Comparison of ENCODE assay signal across 1 cellular context in the genomic region with DNA sequence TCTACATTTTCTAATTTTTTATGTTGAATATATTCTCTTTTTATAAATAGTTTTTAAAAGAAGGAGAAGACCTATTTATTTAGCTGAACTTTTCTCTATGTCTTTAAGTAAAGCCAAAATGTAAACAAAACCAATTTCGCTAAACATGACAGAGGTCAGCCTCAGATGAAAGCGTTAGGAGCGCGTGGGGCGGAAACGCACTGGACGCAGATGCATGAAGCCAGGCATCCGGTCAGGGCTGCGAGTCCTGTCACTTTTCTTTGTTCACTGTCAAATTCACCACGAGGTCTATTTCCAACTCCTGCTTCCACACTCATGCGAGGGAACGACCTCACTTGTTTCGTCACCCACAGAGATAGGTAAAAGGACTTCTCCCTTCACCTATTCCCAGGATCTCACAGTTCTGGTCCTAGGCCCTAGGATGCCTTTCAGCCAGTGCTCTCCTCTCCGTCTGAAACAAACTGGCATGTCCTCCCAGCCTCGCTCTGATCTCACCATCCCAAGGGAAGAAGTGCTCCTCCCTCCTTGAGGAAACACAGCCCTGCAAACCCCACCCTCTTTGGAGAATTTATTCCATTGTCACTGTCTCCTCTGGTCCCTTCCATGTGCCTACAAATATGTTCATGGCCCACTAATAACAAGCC.
TF ChIP-seq lines count a peak whose summit lies in the region.

No MANE protein-coding gene starts in this region.

TF ChIP-seq in GM12878, 131 proteins besides CTCF, POLR2A, EP300 and RAD21:
- no peak for TF ChIP-seq MYB (IDR thresholded peaks at IDR 0.05; ENCODE audit: borderline replicate concordance, low read depth, low read length)
- TF ChIP-seq, protein P1, sequence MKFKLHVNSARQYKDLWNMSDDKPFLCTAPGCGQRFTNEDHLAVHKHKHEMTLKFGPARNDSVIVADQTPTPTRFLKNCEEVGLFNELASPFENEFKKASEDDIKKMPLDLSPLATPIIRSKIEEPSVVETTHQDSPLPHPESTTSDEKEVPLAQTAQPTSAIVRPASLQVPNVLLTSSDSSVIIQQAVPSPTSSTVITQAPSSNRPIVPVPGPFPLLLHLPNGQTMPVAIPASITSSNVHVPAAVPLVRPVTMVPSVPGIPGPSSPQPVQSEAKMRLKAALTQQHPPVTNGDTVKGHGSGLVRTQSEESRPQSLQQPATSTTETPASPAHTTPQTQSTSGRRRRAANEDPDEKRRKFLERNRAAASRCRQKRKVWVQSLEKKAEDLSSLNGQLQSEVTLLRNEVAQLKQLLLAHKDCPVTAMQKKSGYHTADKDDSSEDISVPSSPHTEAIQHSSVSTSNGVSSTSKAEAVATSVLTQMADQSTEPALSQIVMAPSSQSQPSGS (IDR thresholded peaks at IDR 0.05; ENCODE audit: low read length) = no peak
- TF ChIP-seq, protein P2, sequence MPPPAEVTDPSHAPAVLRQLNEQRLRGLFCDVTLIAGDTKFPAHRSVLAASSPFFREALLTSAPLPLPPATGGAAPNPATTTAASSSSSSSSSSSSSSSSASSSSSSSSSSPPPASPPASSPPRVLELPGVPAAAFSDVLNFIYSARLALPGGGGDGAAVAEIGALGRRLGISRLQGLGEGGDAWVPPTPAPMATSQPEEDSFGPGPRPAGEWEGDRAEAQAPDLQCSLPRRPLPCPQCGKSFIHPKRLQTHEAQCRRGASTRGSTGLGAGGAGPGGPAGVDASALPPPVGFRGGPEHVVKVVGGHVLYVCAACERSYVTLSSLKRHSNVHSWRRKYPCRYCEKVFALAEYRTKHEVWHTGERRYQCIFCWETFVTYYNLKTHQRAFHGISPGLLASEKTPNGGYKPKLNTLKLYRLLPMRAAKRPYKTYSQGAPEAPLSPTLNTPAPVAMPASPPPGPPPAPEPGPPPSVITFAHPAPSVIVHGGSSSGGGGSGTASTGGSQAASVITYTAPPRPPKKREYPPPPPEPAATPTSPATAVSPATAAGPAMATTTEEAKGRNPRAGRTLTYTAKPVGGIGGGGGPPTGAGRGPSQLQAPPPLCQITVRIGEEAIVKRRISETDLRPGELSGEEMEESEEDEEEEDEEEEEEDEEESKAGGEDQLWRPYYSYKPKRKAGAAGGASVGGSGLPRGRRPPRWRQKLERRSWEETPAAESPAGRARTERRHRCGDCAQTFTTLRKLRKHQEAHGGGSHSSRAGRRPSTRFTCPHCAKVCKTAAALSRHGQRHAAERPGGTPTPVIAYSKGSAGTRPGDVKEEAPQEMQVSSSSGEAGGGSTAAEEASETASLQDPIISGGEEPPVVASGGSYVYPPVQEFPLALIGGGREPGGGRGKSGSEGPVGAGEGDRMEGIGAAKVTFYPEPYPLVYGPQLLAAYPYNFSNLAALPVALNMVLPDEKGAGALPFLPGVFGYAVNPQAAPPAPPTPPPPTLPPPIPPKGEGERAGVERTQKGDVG (CRISPR knock-in tag; IDR thresholded peaks at IDR 0.05) = no peak
- TF ChIP-seq NFIC (IDR thresholded peaks at IDR 0.05; ENCODE audit: low read depth, low read length) = no peak
- no peak for TF ChIP-seq RB1 (IDR thresholded peaks at IDR 0.05; ENCODE audit: borderline replicate concordance)
